ENCODE assay signal across 10 cellular contexts in the genomic region with DNA sequence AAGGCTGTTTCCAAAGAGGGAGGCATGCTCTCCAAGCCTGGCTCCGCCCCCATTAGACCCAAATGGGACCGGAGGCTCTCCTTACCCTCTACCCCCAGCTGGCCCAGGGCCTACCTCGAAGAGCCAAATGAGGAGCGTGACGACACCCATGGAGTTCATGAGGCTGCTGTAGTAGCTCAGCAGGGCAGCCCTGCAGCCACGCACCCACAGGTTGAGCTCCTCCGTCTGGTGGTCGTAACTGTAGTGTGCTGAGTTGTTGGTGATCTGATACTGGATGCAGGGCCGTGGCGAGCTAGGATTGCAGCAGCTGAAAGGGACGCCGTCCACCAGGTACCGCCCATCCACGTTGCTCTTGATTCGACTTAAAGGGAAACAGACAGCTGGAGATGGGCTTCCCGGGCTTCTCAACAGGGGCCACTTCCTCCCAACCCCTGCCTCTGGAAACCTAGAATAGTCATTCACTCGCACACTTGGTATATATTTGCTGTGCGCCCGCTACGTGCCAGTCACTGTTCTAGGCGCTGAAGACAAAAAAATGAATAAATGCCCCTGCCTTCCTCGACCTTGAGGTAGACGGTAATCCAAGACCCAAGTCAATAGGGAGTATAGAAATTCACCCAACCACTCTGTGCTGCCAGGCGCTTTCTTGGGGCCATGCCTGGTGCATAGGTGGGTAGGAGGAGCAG. TPM values are rescaled to one million over a fixed set of nuclear protein-coding genes. Genes with fewer than 3 reads are reported as not detected.
A peak's percentile ranks its signal among the peaks of the same experiment; 100 is the strongest.
DNase-seq lines count a peak whose midpoint lies in the region; ATAC-seq, FAIRE-seq and TF ChIP-seq lines count a peak whose summit lies in the region.
"Had no signal": no experiment of that assay in that cellular context is flagged by ENCODE, and none has a peak within 500 bp of the region (broad histone marks: within the 10 kb centered on the region; RNA-seq: fewer than 3 reads in every experiment).

No MANE protein-coding gene starts in this region.

- intact Hi-C loops in right lobe of liver (cut with DNase I) = no loop called here
- intact Hi-C loops in vagina (cut with DNase I) = no loop called here

- DNase-seq in NCI-H2107 treated with DMSO at 0.1 percent for 48 hours (lab: John Stamatoyannopoulos, UW; ENCODE audit: unreplicated experiment) (peak; percentile 1), NCI-H2107 (lab: John Stamatoyannopoulos, UW) (no peak), right lobe of liver (no peak), vagina (ENCODE audit: extremely low spot score in 2 of 2) (no peak), NCI-H2196 treated with DMSO at 0.1 percent for 48 hours (lab: John Stamatoyannopoulos, UW; ENCODE audit: unreplicated experiment) (no peak), H54 (ENCODE audit: insufficient read length, low spot score) (no peak)
- DNase-seq: DND-41 had no signal

- TF ChIP-seq CTCF in right lobe of liver (IDR thresholded peaks at IDR 0.05) = no peak
- TF ChIP-seq CTCF in vagina (IDR thresholded peaks at IDR 0.05) = no peak

- FAIRE-seq in H54 (lab: Jason Lieb, UNC) = no peak

- no peaks in the 10 kb centered on the region for H3K4me1 ChIP-seq in right lobe of liver
- peaks cover 17% of the 10 kb centered on the region for H3K4me1 ChIP-seq in vagina

- peak; percentile 18 for ATAC-seq in esophagus mucosa
- ATAC-seq in right lobe of liver = peak in 3 of 4 donors; percentile 28 to 57 (median 48)
- no peak for ATAC-seq in HG02623 (IDR thresholded peaks at IDR 0.05; ENCODE audit: unreplicated experiment)

- no peak overlapping the region for H3K4me3 ChIP-seq in right lobe of liver
- peak overlapping the region; percentile 34 to 35 for H3K4me3 ChIP-seq in vagina

- 30% methylated on average over 8 of the region's 24 CpGs for WGBS in right lobe of liver (ENCODE audit: insufficient coverage, low coverage, low lambda C conversion rate, missing lambda C conversion rate)

- H3K27me3 ChIP-seq in right lobe of liver (no peaks in the 10 kb centered on the region), vagina (no peaks in the 10 kb centered on the region)

- no peaks in the 10 kb centered on the region for H3K9me3 ChIP-seq in right lobe of liver
- no peaks in the 10 kb centered on the region for H3K9me3 ChIP-seq in vagina

- TF ChIP-seq POLR2A in right lobe of liver (IDR thresholded peaks at IDR 0.05) (no peak), vagina (IDR thresholded peaks at IDR 0.05) (no peak), H54 (IDR thresholded peaks at IDR 0.05; ENCODE audit: low read depth, low read length) (no peak)

- H3K36me3 ChIP-seq in right lobe of liver = no peaks in the 10 kb centered on the region
- no peaks in the 10 kb centered on the region for H3K36me3 ChIP-seq in vagina

- no peak overlapping the region for H3K27ac ChIP-seq in right lobe of liver
- no peak overlapping the region for H3K27ac ChIP-seq in vagina

RNA-seq across cellular contexts. Expression of a gene that starts 18.0 kb away (rescaled TPM):
- total RNA-seq in esophagus mucosa (0.08 TPM), right lobe of liver (under 1 TPM in 1 of 6 experiments, not detected in 5; 0.16 TPM), vagina (not detected)
- total RNA-seq: A172 had no signal

RNA-seq across cellular contexts. Expression of a gene that starts 41.5 kb away (rescaled TPM):
- 15.0 TPM for total RNA-seq in esophagus mucosa
- total RNA-seq in right lobe of liver = 10 to 100 TPM in 2 of 6 experiments, 1 to 10 TPM in 4; 5.4 to 12.2 (median 6.3) TPM
- total RNA-seq in vagina = 16.7 TPM

Comparison
In these comparisons a context has a peak if more than half of its experiments do, and no peak if none do; other contexts are left out.
1. H3K4me3 ChIP-seq: peak in vagina (2 of 2); none in right lobe of liver (0 of 3).